Comparison of ENCODE assay signal across 8 cellular contexts in genomic region chr20:41030536-41031242, GRCh38. TPM values are rescaled to one million over a fixed set of nuclear protein-coding genes. Genes with fewer than 3 reads are reported as not detected.
A peak's percentile ranks its signal among the peaks of the same experiment; 100 is the strongest.
DNase-seq lines count a peak whose midpoint lies in the region; ATAC-seq and TF ChIP-seq lines count a peak whose summit lies in the region.

No MANE protein-coding gene starts in this region.

- peak; percentile 64 for DNase-seq in DMS 273 (lab: John Stamatoyannopoulos, UW; ENCODE audit: unreplicated experiment)
- DNase-seq in DMS 273 treated with DMSO at 0.1 percent for 48 hours (lab: John Stamatoyannopoulos, UW), result no peak
- peak in 1 of 2 experiments; percentile 5 for DNase-seq in SJSA1 (ENCODE audit: low read depth in 1 of 2, low spot score in 2 of 2)
- peak; percentile 69 for DNase-seq in fibroblast of villous mesenchyme (ENCODE audit: low read depth)
- no peak for DNase-seq in smooth muscle cell (lab: John Stamatoyannopoulos, UW; ENCODE audit: unreplicated experiment)
- DNase-seq in effector CD4-positive, alpha-beta T cell, result no peak

- ATAC-seq in HG02571 (IDR thresholded peaks at IDR 0.05; ENCODE audit: unreplicated experiment) (no peak), GM18511 (IDR thresholded peaks at IDR 0.05; ENCODE audit: unreplicated experiment) (no peak)

- H3K27me3 ChIP-seq in SJSA1 (replicated peaks) (no peaks in the 10 kb centered on the region), smooth muscle cell (ENCODE audit: low read depth) (no peaks in the 10 kb centered on the region)

- no peak overlapping the region for H2AFZ ChIP-seq in smooth muscle cell (ENCODE audit: low read depth)

- H3K79me2 ChIP-seq in smooth muscle cell (ENCODE audit: low read depth), result peaks cover 70% of the 10 kb centered on the region

- peaks cover 61% of the 10 kb centered on the region for H4K20me1 ChIP-seq in smooth muscle cell (ENCODE audit: low read depth)

- H3K27ac ChIP-seq in SJSA1, result no peak overlapping the region
- H3K27ac ChIP-seq in smooth muscle cell (ENCODE audit: low read depth), result peak overlapping the region; percentile 97

- H3K4me1 ChIP-seq in SJSA1 (replicated peaks) (peaks cover 21% of the 10 kb centered on the region), smooth muscle cell (ENCODE audit: low read depth) (peaks cover 49% of the 10 kb centered on the region)

- peak overlapping the region; percentile 98 for H3K4me2 ChIP-seq in smooth muscle cell

- H3K9me3 ChIP-seq in SJSA1 (replicated peaks) (no peaks in the 10 kb centered on the region), smooth muscle cell (replicated peaks; ENCODE audit: low read depth) (no peaks in the 10 kb centered on the region)

- no peak for TF ChIP-seq CTCF in fibroblast of villous mesenchyme (IDR thresholded peaks at IDR 0.05; ENCODE audit: insufficient read depth, low read depth, low read length)
- TF ChIP-seq CTCF in smooth muscle cell (IDR thresholded peaks at IDR 0.05; ENCODE audit: borderline replicate concordance, insufficient read depth, poor library complexity, severe bottlenecking), result no peak

- H3K4me3 ChIP-seq in SJSA1 (peak overlapping the region; percentile 88), fibroblast of villous mesenchyme (ENCODE audit: low read depth, low read length) (peak overlapping the region; percentile 90), smooth muscle cell (peak overlapping the region; percentile 94)

- WGBS in smooth muscle cell (ENCODE audit: low lambda C conversion rate), result 75% methylated on average over 5 of the region's 5 CpGs

- no peaks in the 10 kb centered on the region for H3F3A ChIP-seq in smooth muscle cell (ENCODE audit: low read depth)

- peak overlapping the region; percentile 100 for H3K9ac ChIP-seq in smooth muscle cell (ENCODE audit: low read depth)

- H3K36me3 ChIP-seq in SJSA1 (peaks cover 47% of the 10 kb centered on the region), smooth muscle cell (ENCODE audit: low read depth) (no peaks in the 10 kb centered on the region)

RNA-seq across cellular contexts. Expression of gene TOP1, which starts 2.1 kb away (rescaled TPM):
- 13.6 and 15.4 TPM in 2 replicates for total RNA-seq in SJSA1 (2014; rRNA removed; shearing (Covaris generic))
- 10.3 and 19.9 TPM in 2 replicates for total RNA-seq in fibroblast of villous mesenchyme
- 28.6 and 28.9 TPM in 2 replicates for total RNA-seq in smooth muscle cell
- polyA plus RNA-seq in smooth muscle cell, result 17.0 and 23.6 TPM in 2 replicates

Comparison
In these comparisons a context has a peak if more than half of its experiments do, and no peak if none do; other contexts are left out.
1. DNase-seq: peak in DMS 273 (single experiment) and fibroblast of villous mesenchyme (single experiment); none in DMS 273 treated with DMSO at 0.1 percent for 48 hours (single experiment), smooth muscle cell (single experiment) and effector CD4-positive, alpha-beta T cell (single experiment).
2. Peak in every context shown above with its lines, with median percentiles within 50 percentile points of each other: H3K4me3 ChIP-seq.